In genomic region chr1:41618066-41618825, GRCh38 we compare ENCODE assay signal across 12 cellular contexts.
DNase-seq lines count a peak whose midpoint lies in the region; ATAC-seq and TF ChIP-seq lines count a peak whose summit lies in the region.
"Had no signal": no experiment of that assay in that cellular context is flagged by ENCODE, and none has a peak within 500 bp of the region (broad histone marks: within the 10 kb centered on the region; RNA-seq: fewer than 3 reads in every experiment).

No MANE protein-coding gene starts in this region.

- no peak for TF ChIP-seq CTCF in breast epithelium (IDR thresholded peaks at IDR 0.05)
- TF ChIP-seq CTCF in left ventricle myocardium inferior (IDR thresholded peaks at IDR 0.05; ENCODE audit: borderline replicate concordance): no peak
- TF ChIP-seq CTCF in psoas muscle (IDR thresholded peaks at IDR 0.05): no peak

- no peak overlapping the region for H3K27ac Mint-ChIP-seq in T-helper 2 cell treated with Interferon-gamma antibody and Interleukin-4, amounts not matched to agents 5 μg/mL and 100 μg/mL, for 36 hours
- H3K27ac Mint-ChIP-seq: activated CD4-positive, alpha-beta memory T cell treated with anti-CD3 and anti-CD28 coated beads, Interleukin-2, amount 10 ng/mL, durations not matched to agents 7 days and 5 days had no signal

- H3K36me3 ChIP-seq in breast epithelium (no peaks in the 10 kb centered on the region), left ventricle myocardium inferior (no peaks in the 10 kb centered on the region), psoas muscle (ENCODE audit: insufficient read depth in 1 of 2, low read depth in 1 of 2) (no peaks in the 10 kb centered on the region)
- H3K36me3 ChIP-seq: neutrophil had no signal

- H3K27me3 ChIP-seq in breast epithelium (no peaks in the 10 kb centered on the region), left ventricle myocardium inferior (ENCODE audit: low read depth) (no peaks in the 10 kb centered on the region), psoas muscle (ENCODE audit: insufficient read depth in 3 of 3, low read length in 2 of 3) (no peaks in the 10 kb centered on the region)
- H3K27me3 ChIP-seq: neutrophil had no signal

- ATAC-seq in psoas muscle (peak; percentile 91 to 99 (median 96)), GM18867 (IDR thresholded peaks at IDR 0.05; ENCODE audit: unreplicated experiment) (no peak)

- H3K9me3 Mint-ChIP-seq in T-helper 2 cell treated with Interferon-gamma antibody and Interleukin-4, amounts not matched to agents 5 μg/mL and 100 μg/mL, for 36 hours: no peaks in the 10 kb centered on the region
- H3K9me3 Mint-ChIP-seq: activated CD4-positive, alpha-beta memory T cell treated with anti-CD3 and anti-CD28 coated beads, Interleukin-2, amount 10 ng/mL, durations not matched to agents 7 days and 5 days had no signal

- no peaks in the 10 kb centered on the region for H3K27me3 Mint-ChIP-seq in T-helper 2 cell treated with Interferon-gamma antibody and Interleukin-4, amounts not matched to agents 5 μg/mL and 100 μg/mL, for 36 hours (ENCODE audit: low read depth)
- H3K27me3 Mint-ChIP-seq: activated CD4-positive, alpha-beta memory T cell treated with anti-CD3 and anti-CD28 coated beads, Interleukin-2, amount 10 ng/mL, durations not matched to agents 7 days and 5 days had no signal

- DNase-seq in H4 (ENCODE audit: low spot score): peak; percentile 45
- DNase-seq in breast epithelium (ENCODE audit: low spot score in 2 of 2): peak; percentile 89 to 95
- DNase-seq in left ventricle myocardium inferior: peak; percentile 87
- DNase-seq in psoas muscle: peak; percentile 78 to 93
- DNase-seq in NCI-H187 treated with DMSO at 0.1 percent for 48 hours (lab: John Stamatoyannopoulos, UW): no peak
- no peak for DNase-seq in T-helper 2 cell treated with Interferon-gamma antibody and Interleukin-4, amounts not matched to agents 5 μg/mL and 100 μg/mL, for 36 hours (ENCODE audit: low spot score)
- DNase-seq in NOMO-1 treated with dmso at 0.1 percent for 144 hours (lab: John Stamatoyannopoulos, UW; ENCODE audit: unreplicated experiment): no peak
- DNase-seq: activated CD4-positive, alpha-beta memory T cell treated with anti-CD3 and anti-CD28 coated beads, Interleukin-2, amount 10 ng/mL, durations not matched to agents 7 days and 5 days; DMS79 treated with DMSO at 0.1 percent for 48 hours; effector CD8-positive, alpha-beta T cell had no signal

- no peak overlapping the region for H3K4me3 Mint-ChIP-seq in T-helper 2 cell treated with Interferon-gamma antibody and Interleukin-4, amounts not matched to agents 5 μg/mL and 100 μg/mL, for 36 hours
- H3K4me3 Mint-ChIP-seq: activated CD4-positive, alpha-beta memory T cell treated with anti-CD3 and anti-CD28 coated beads, Interleukin-2, amount 10 ng/mL, durations not matched to agents 7 days and 5 days had no signal

- H3K36me3 Mint-ChIP-seq in T-helper 2 cell treated with Interferon-gamma antibody and Interleukin-4, amounts not matched to agents 5 μg/mL and 100 μg/mL, for 36 hours (ENCODE audit: low read depth): peaks cover 5% of the 10 kb centered on the region

- TF ChIP-seq POLR2A in breast epithelium (IDR thresholded peaks at IDR 0.05): no peak

- H3K4me3 ChIP-seq in breast epithelium (no peak overlapping the region), left ventricle myocardium inferior (no peak overlapping the region), psoas muscle (no peak overlapping the region)

- intact Hi-C loops in breast epithelium (cut with DNase I; ENCODE audit: low total_unique reads): no loop called here
- intact Hi-C loops in left ventricle myocardium inferior (cut with micrococcal nuclease): no loop called here
- intact Hi-C loops in psoas muscle (cut with DNase I): no loop called here

- H3K27ac ChIP-seq in breast epithelium: peak overlapping the region; percentile 45 to 79
- H3K27ac ChIP-seq in left ventricle myocardium inferior (replicated peaks): peak overlapping the region; percentile 43
- H3K27ac ChIP-seq in psoas muscle: peak overlapping the region; percentile 7
- H3K27ac ChIP-seq: neutrophil had no signal

- H3K4me1 Mint-ChIP-seq in T-helper 2 cell treated with Interferon-gamma antibody and Interleukin-4, amounts not matched to agents 5 μg/mL and 100 μg/mL, for 36 hours (ENCODE audit: low read depth): peaks cover 30% of the 10 kb centered on the region

- H3K9me3 ChIP-seq in breast epithelium (no peaks in the 10 kb centered on the region), left ventricle myocardium inferior (replicated peaks) (no peaks in the 10 kb centered on the region), psoas muscle (no peaks in the 10 kb centered on the region)
- H3K9me3 ChIP-seq: neutrophil had no signal

- H3K4me1 ChIP-seq in breast epithelium (peaks cover 2 to 25% of the 10 kb centered on the region in 2 donors), left ventricle myocardium inferior (peaks cover 18% of the 10 kb centered on the region), psoas muscle (peaks cover 13% of the 10 kb centered on the region)

- WGBS in psoas muscle, 3 donors: 28 to 34% (median 28%) methylated on average over 14 of the region's 14 CpGs

Comparison
In these comparisons a context has a peak if more than half of its experiments do, and no peak if none do; other contexts are left out.
1. DNase-seq: peak in H4 (single experiment), breast epithelium (2 of 2), left ventricle myocardium inferior (single experiment) and psoas muscle (2 of 2); none in NCI-H187 treated with DMSO at 0.1 percent for 48 hours (single experiment), T-helper 2 cell treated with Interferon-gamma antibody and Interleukin-4, amounts not matched to agents 5 μg/mL and 100 μg/mL, for 36 hours (single experiment) and NOMO-1 treated with dmso at 0.1 percent for 144 hours (single experiment).
2. H3K27ac ChIP-seq: peak in every context shown above with its lines; median percentile 62 in breast epithelium; 43 in left ventricle myocardium inferior; 7 in psoas muscle.